Comparison of ENCODE assay signal across 1 cellular context in the genomic region with DNA sequence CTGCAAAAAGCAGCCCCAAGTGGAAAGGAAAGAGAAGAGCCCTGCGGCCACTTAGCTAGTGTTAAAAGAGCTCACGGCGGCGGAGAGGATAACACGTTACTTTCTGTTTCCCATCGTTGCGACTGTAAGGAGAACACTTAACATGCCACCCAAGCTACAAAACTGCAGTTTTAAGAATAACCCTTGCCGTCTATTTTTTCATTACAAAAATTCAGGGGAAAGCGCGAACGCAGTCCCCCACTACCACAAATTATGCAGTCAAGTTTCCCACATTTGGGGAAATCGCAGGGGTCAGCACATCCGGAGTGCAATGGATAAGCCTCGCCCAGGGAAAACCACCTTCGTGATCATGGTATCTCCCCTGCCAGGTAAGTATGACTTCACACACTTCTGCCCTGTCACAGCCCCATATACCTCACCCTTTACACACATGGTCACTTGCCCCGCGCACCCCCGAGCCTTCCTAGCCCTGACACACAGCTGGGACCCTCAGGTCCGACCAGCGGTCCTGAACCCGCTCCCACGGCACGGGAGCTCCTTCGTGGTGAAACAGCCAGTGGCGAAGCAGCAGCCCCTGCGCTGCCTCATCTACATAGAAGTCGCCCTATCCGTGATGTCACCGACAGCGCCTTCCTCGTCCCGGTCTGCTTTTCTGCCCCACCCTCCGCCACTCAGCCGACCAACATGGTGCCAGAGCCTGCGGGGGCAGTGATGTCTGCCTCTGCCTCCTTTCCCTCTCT.
TF ChIP-seq lines count a peak whose summit lies in the region.

No MANE protein-coding gene starts in this region.

TF ChIP-seq in K562, 482 proteins besides CTCF, POLR2A, EP300 and RAD21 (continued from another document):
- TF ChIP-seq, protein P1, sequence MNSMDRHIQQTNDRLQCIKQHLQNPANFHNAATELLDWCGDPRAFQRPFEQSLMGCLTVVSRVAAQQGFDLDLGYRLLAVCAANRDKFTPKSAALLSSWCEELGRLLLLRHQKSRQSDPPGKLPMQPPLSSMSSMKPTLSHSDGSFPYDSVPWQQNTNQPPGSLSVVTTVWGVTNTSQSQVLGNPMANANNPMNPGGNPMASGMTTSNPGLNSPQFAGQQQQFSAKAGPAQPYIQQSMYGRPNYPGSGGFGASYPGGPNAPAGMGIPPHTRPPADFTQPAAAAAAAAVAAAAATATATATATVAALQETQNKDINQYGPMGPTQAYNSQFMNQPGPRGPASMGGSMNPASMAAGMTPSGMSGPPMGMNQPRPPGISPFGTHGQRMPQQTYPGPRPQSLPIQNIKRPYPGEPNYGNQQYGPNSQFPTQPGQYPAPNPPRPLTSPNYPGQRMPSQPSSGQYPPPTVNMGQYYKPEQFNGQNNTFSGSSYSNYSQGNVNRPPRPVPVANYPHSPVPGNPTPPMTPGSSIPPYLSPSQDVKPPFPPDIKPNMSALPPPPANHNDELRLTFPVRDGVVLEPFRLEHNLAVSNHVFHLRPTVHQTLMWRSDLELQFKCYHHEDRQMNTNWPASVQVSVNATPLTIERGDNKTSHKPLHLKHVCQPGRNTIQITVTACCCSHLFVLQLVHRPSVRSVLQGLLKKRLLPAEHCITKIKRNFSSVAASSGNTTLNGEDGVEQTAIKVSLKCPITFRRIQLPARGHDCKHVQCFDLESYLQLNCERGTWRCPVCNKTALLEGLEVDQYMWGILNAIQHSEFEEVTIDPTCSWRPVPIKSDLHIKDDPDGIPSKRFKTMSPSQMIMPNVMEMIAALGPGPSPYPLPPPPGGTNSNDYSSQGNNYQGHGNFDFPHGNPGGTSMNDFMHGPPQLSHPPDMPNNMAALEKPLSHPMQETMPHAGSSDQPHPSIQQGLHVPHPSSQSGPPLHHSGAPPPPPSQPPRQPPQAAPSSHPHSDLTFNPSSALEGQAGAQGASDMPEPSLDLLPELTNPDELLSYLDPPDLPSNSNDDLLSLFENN (IDR thresholded peaks at IDR 0.05; ENCODE audit: low read depth in 2 of 2, low read length in 2 of 2) = peak in 1 of 2 experiments; percentile 99; a peak in 2 of 4 replicates
- TF ChIP-seq, protein P2, sequence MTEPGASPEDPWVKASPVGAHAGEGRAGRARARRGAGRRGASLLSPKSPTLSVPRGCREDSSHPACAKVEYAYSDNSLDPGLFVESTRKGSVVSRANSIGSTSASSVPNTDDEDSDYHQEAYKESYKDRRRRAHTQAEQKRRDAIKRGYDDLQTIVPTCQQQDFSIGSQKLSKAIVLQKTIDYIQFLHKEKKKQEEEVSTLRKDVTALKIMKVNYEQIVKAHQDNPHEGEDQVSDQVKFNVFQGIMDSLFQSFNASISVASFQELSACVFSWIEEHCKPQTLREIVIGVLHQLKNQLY (CRISPR knock-in tag; conservative IDR thresholded peaks at IDR 0.05) = peak; percentile 44 to 96; a peak in 2 of 4 replicates
- TF ChIP-seq ZNF583 (CRISPR knock-in tag; IDR thresholded peaks at IDR 0.05) (peak; percentile 50; the same call in 1 of the 2 replicates), SMARCE1 (IDR thresholded peaks at IDR 0.05) (peak; percentile 54; the same call in 1 of the 2 replicates), FOXK2 (conservative IDR thresholded peaks at IDR 0.05 in 1 of 2, IDR thresholded peaks at IDR 0.05 in 1 of 2; ENCODE audit: low read depth in 2 of 2) (peak in 1 of 2 experiments; percentile 77; a peak in 2 of 4 replicates), HNRNPL (IDR thresholded peaks at IDR 0.05; ENCODE audit: low read depth, low read length) (peak; percentile 91), ATF7 (IDR thresholded peaks at IDR 0.05) (peak; percentile 94), TGIF2 (CRISPR knock-in tag; IDR thresholded peaks at IDR 0.05) (peak; percentile 58; the same call in 1 of the 2 replicates), TEAD1 (CRISPR knock-in tag; IDR thresholded peaks at IDR 0.05) (peak in 1 of 2 experiments; percentile 92; a peak in 2 of 4 replicates), PHF21A (IDR thresholded peaks at IDR 0.05; ENCODE audit: borderline replicate concordance, low read depth) (peak; percentile 62; the same call in 1 of the 2 replicates), TRIM28 (IDR thresholded peaks at IDR 0.05) (peak; percentile 74), NCOR1 (IDR thresholded peaks at IDR 0.05) (peak; percentile 96), SOX6 (IDR thresholded peaks at IDR 0.05) (peak; percentile 83), ZEB2 (IDR thresholded peaks at IDR 0.05) (peak; percentile 92), ZNF695 (CRISPR knock-in tag; IDR thresholded peaks at IDR 0.05) (peak; percentile 81; the same call in 1 of the 2 replicates), SMAD3 (CRISPR knock-in tag; conservative IDR thresholded peaks at IDR 0.05) (peak; percentile 94), HCFC1 (IDR thresholded peaks at IDR 0.05; ENCODE audit: low read depth, low read length) (peak; percentile 67), NFATC3 (IDR thresholded peaks at IDR 0.05) (peak; percentile 72), STAT5A (IDR thresholded peaks at IDR 0.05; ENCODE audit: borderline replicate concordance, low read length) (peak; percentile 58; the same call in 1 of the 2 replicates), CBFA2T3 (IDR thresholded peaks at IDR 0.05) (0 out of 2 replicates have a peak, but pooled peaks have one; percentile 13), ZSCAN32 (CRISPR knock-in tag; IDR thresholded peaks at IDR 0.05) (peak; percentile 82)
- TF ChIP-seq, protein P3, sequence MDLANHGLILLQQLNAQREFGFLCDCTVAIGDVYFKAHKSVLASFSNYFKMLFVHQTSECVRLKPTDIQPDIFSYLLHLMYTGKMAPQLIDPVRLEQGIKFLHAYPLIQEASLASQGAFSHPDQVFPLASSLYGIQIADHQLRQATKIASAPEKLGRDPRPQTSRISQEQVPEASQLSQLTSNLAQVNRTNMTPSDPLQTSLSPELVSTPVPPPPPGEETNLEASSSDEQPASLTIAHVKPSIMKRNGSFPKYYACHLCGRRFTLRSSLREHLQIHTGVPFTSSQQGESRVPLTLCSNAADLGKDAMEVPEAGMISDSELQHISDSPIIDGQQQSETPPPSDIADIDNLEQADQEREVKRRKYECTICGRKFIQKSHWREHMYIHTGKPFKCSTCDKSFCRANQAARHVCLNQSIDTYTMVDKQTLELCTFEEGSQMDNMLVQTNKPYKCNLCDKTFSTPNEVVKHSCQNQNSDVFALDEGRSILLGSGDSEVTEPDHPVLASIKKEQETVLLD (IDR thresholded peaks at IDR 0.05) = peak; percentile 46; the same call in 1 of the 2 replicates
- TF ChIP-seq, protein P4, sequence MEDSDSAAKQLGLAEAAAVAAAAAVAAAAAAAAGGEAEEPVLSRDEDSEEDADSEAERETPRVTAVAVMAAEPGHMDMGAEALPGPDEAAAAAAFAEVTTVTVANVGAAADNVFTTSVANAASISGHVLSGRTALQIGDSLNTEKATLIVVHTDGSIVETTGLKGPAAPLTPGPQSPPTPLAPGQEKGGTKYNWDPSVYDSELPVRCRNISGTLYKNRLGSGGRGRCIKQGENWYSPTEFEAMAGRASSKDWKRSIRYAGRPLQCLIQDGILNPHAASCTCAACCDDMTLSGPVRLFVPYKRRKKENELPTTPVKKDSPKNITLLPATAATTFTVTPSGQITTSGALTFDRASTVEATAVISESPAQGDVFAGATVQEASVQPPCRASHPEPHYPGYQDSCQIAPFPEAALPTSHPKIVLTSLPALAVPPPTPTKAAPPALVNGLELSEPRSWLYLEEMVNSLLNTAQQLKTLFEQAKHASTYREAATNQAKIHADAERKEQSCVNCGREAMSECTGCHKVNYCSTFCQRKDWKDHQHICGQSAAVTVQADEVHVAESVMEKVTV (CRISPR knock-in tag; IDR thresholded peaks at IDR 0.05) = peak; percentile 66
